Comparison of ENCODE assay signal across 12 cellular contexts in the genomic region with DNA sequence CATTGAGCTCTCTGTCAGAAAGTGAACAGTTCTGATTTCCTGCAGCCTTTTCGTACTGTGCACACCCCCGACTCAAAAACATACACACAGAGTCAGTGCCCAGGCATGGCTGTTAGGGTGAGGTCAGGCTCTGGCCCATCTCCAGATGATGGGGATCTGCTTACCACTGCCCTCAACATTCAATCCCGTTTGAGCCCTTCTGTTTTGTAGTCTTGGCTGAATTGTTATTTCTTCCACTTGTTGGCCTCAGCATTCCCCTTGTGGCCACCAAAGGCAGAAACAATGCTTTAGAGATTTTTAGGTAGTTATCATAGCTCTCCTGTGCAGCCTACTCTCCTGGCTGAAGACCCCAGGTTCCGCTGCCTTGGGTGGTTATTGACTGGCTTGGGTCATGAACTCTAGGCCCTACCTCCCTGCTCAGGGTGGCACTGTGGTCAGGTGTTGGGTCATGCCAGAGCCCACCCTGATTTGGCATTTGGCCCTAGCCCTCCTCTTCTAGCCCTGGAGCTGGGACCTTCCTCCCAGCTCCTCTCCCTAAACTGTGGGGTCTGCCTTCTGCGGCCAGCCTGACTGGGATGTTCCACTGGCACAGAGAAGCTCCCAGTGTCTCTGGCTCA. TPM values are rescaled to one million over a fixed set of nuclear protein-coding genes. Genes with fewer than 3 reads are reported as not detected.
DNase-seq lines count a peak whose midpoint lies in the region; ATAC-seq, FAIRE-seq and TF ChIP-seq lines count a peak whose summit lies in the region.
"Had no signal": no experiment of that assay in that cellular context is flagged by ENCODE, and none has a peak within 500 bp of the region (broad histone marks: within the 10 kb centered on the region; RNA-seq: fewer than 3 reads in every experiment).

No MANE protein-coding gene starts in this region.

- H3K36me3 ChIP-seq in GM12878 (ENCODE audit: control insufficient read depth in 2 of 2, insufficient read depth in 2 of 2, low read length in 1 of 2) (no peaks in the 10 kb centered on the region), left ventricle myocardium inferior (peaks cover 44% of the 10 kb centered on the region), thoracic aorta (peaks cover 39% of the 10 kb centered on the region)

- POLR2A ChIA-PET in GM12878 (lab: Charles Lee), result interaction anchor here (1.0 kb wide), 2 partner anchors 48 to 88 kb away, joined by 3 read pairs; a partner anchor contains a TSS

- no peak overlapping the region for H3K4me2 ChIP-seq in GM12878 (ENCODE audit: control insufficient read depth, insufficient read depth)

- no peaks in the 10 kb centered on the region for H3K79me2 ChIP-seq in GM12878 (ENCODE audit: control insufficient read depth, insufficient read depth, low read length)

- in situ Hi-C loops in GM12878 (cut with MboI), result loop anchor here (5.0 to 10.0 kb wide), 2 partner anchors 91 to 198 kb away; no protein-coding TSS in a partner anchor

- H3K9me3 ChIP-seq in GM12878 (replicated peaks; ENCODE audit: control insufficient read depth, insufficient read depth, low read length) (no peaks in the 10 kb centered on the region), left ventricle myocardium inferior (replicated peaks) (no peaks in the 10 kb centered on the region), thoracic aorta (no peaks in the 10 kb centered on the region)
- H3K9me3 ChIP-seq: thyroid gland had no signal

- TF ChIP-seq CTCF in HFF-Myc (IDR thresholded peaks at IDR 0.05; ENCODE audit: low read depth, low read length, missing control alignments) (peak; percentile 26), GM12878 (IDR thresholded peaks at IDR 0.05 in 2 of 3, conservative IDR thresholded peaks at IDR 0.05 in 1 of 3; ENCODE audit: control insufficient read depth in 2 of 3, extremely low read depth in 1 of 3, insufficient read depth in 1 of 3, low read depth in 3 of 3, low read length in 3 of 3) (peak in 2 of 3 experiments; percentile 6 to 10; a peak in 2 of 6 replicates), left ventricle myocardium inferior (IDR thresholded peaks at IDR 0.05; ENCODE audit: borderline replicate concordance) (no peak), thoracic aorta (IDR thresholded peaks at IDR 0.05) (peak; percentile 16)

- H3K4me3 ChIP-seq in HFF-Myc (replicated peaks; ENCODE audit: low read depth, low read length), result no peak overlapping the region
- no peak overlapping the region for H3K4me3 ChIP-seq in GM12878
- H3K4me3 ChIP-seq in left ventricle myocardium inferior, result no peak overlapping the region
- H3K4me3 ChIP-seq in thoracic aorta, result no peak overlapping the region
- H3K4me3 ChIP-seq: thyroid gland had no signal

- no peak overlapping the region for H3K9ac ChIP-seq in GM12878 (ENCODE audit: control insufficient read depth, insufficient read depth, low read length)

- no peak for TF ChIP-seq EP300 in GM12878 (IDR thresholded peaks at IDR 0.05; ENCODE audit: borderline replicate concordance in 1 of 2, control insufficient read depth in 1 of 2, low read depth in 2 of 2, low read length in 2 of 2)

- RAD21 ChIA-PET in GM12878 (lab: Charles Lee; ENCODE audit: unreplicated experiment), result interaction anchor here (1.1 to 5.9 kb wide), 6 partner anchors 24 to 195 kb away, joined by 3 to 56 read pairs (median 6); no protein-coding TSS in a partner anchor

- no peaks in the 10 kb centered on the region; a peak in 1 of 4 replicates for H3K27me3 ChIP-seq in GM12878 (replicated peaks in 1 of 2; ENCODE audit: control insufficient read depth in 2 of 2, insufficient read depth in 2 of 2, low read length in 1 of 2)
- H3K27me3 ChIP-seq in left ventricle myocardium inferior (ENCODE audit: low read depth), result no peaks in the 10 kb centered on the region
- no peaks in the 10 kb centered on the region for H3K27me3 ChIP-seq in thoracic aorta (replicated peaks; ENCODE audit: insufficient read depth)
- H3K27me3 ChIP-seq: thyroid gland had no signal

- intact Hi-C loops in GM12878 (cut with micrococcal nuclease; ENCODE audit: unreplicated experiment) (loop anchor here (10.0 kb wide), 1 partner anchor 198 kb away; no protein-coding TSS in a partner anchor), left ventricle myocardium inferior (cut with micrococcal nuclease) (no loop called here)

- no peak overlapping the region for H2AFZ ChIP-seq in GM12878 (ENCODE audit: control insufficient read depth, low read depth, low read length)

- FAIRE-seq in GM12878 (lab: Jason Lieb, UNC) (no peak), GM12892 (lab: Jason Lieb, UNC) (no peak)
- FAIRE-seq: keratinocyte had no signal

- no peak for TF ChIP-seq POLR2A in GM12878 (IDR thresholded peaks at IDR 0.05; ENCODE audit: low read depth, low read length)
- TF ChIP-seq POLR2A in GM12892 (IDR thresholded peaks at IDR 0.05; ENCODE audit: low read depth, low read length), result no peak

- DNase-seq in HFF-Myc (ENCODE audit: extremely low read depth, low read depth) (no peak), GM12878 (ENCODE audit: low read depth, low spot score) (no peak), left ventricle myocardium inferior (no peak), thoracic aorta (ENCODE audit: low spot score) (no peak), GM12892 (ENCODE audit: insufficient read length) (no peak), Kasumi-1 (lab: John Stamatoyannopoulos, UW) (no peak)
- DNase-seq: activated CD4-positive, alpha-beta T cell treated with anti-CD3 and anti-CD28 coated beads for 36 hours; stimulated activated CD4-positive, alpha-beta T cell treated with anti-CD3 and anti-CD28 coated beads, Interleukin-4, amount 100 ng/mL, for 24 hours; thyroid gland had no signal

- CTCF ChIA-PET in GM12878 (lab: Yijun Ruan, JAX), result interaction anchor here (0.7 to 12.7 kb wide), 12 partner anchors 10 to 194 kb away, joined by 3 to 236 read pairs (median 4); a partner anchor contains a TSS

- H3K27ac ChIP-seq in GM12878 (ENCODE audit: control insufficient read depth, insufficient read depth) (no peak overlapping the region), left ventricle myocardium inferior (replicated peaks) (peak overlapping the region; percentile 62), thoracic aorta (peak overlapping the region; percentile 75 to 98)
- H3K27ac ChIP-seq: thyroid gland had no signal

- no peak for TF ChIP-seq RAD21 in GM12878 (IDR thresholded peaks at IDR 0.05; ENCODE audit: insufficient read depth, low read depth, low read length)

- SMC1A ChIA-PET in GM12878 (lab: Charles Lee; ENCODE audit: uncharacterized antibody, unreplicated experiment), result interaction anchor here (1.1 to 5.8 kb wide), 9 partner anchors 8 to 91 kb away, joined by 3 to 61 read pairs (median 4); a partner anchor contains a TSS

- H4K20me1 ChIP-seq in GM12878 (ENCODE audit: control insufficient read depth, insufficient read depth), result no peaks in the 10 kb centered on the region

- ATAC-seq in GM12878 (no peak), thoracic aorta (ENCODE audit: insufficient number of reproducible peaks, low FRiP score, low read depth) (no peak), HG03432 (IDR thresholded peaks at IDR 0.05; ENCODE audit: unreplicated experiment) (no peak)
- ATAC-seq: activated CD4-positive, alpha-beta T cell treated with anti-CD3 and anti-CD28 coated beads for 36 hours had no signal

- 63% methylated on average over 5 of the region's 5 CpGs for WGBS in GM12878 (ENCODE audit: insufficient coverage, insufficient replicate concordance, low lambda C conversion rate, missing lambda C conversion rate)

- no TSS peak for BruUV-seq in GM12878 (replicated peaks; lab: Mats Ljungman, UMichigan)

- H3K4me1 ChIP-seq in GM12878 (ENCODE audit: control insufficient read depth, insufficient read depth, low read length), result peaks cover 10% of the 10 kb centered on the region
- H3K4me1 ChIP-seq in left ventricle myocardium inferior, result peaks cover 86% of the 10 kb centered on the region
- peaks cover 43 to 85% of the 10 kb centered on the region in 2 donors for H3K4me1 ChIP-seq in thoracic aorta (ENCODE audit: control insufficient read depth in 1 of 2, low read depth in 2 of 2)

RNA-seq across cellular contexts. Expression of a gene that starts 7.8 kb away (rescaled TPM):
- not detected in 2 replicates for total RNA-seq in GM12878 (2013; cell fraction: nucleolus; rRNA removed)
- 1.1 TPM in 1 of 2 replicates, not detected in the other for total RNA-seq in GM12878 (2014; rRNA removed)
- 0.04 TPM in 1 of 2 replicates, not detected in the other for total RNA-seq in GM12878 (2014; rRNA removed; fragmentation: Illumina TruSeq; extraction: Trizol)
- 0.18 TPM in 1 of 2 replicates, not detected in the other for total RNA-seq in GM12878 (2021)
- not detected for polyA plus RNA-seq in GM12878 (2011; ENCODE audit: low read depth)
- not detected in 2 replicates for polyA plus RNA-seq in GM12878 (2011; rRNA removed)
- polyA plus RNA-seq in GM12878 (2011; cell fraction: cytosol; rRNA removed), result not detected in 2 replicates
- polyA plus RNA-seq in GM12878 (2011; cell fraction: nucleus; rRNA removed), result 0.03 TPM in 1 of 2 replicates, not detected in the other
- polyA plus RNA-seq in GM12878 (2012), result 0.11 and 0.18 TPM in 2 replicates
- polyA plus RNA-seq in GM12878 (2014; fragmentation: Illumina TruSeq; extraction: Trizol), result 0.09 and 0.10 TPM in 2 replicates
- not detected for polyA plus RNA-seq in GM12878 (2014; fragmentation: Nextera tagmentation; extraction: Ambion mirVana)
- polyA plus RNA-seq in GM12878 (2014; rRNA removed), result 0.08 and 0.62 TPM in 2 replicates
- polyA plus RNA-seq in GM12878 (2016; fragmentation: Nextera tagmentation; extraction: Ambion mirVana), result under 1 TPM in 1 of 2 experiments, not detected in 1; 0.11 TPM
- not detected in 2 replicates for polyA minus RNA-seq in GM12878 (2011; rRNA and poly(A)+ RNA removed)
- polyA minus RNA-seq in GM12878 (2011; cell fraction: cytosol; rRNA and poly(A)+ RNA removed), result not detected in 2 replicates
- polyA minus RNA-seq in GM12878 (2011; cell fraction: nucleus; rRNA and poly(A)+ RNA removed), result not detected in 2 replicates
- 6.2 TPM for total RNA-seq in left ventricle myocardium inferior
- 1 to 10 TPM in 1 of 2 donors, under 1 TPM in 1; 0.81 to 2.8 TPM for total RNA-seq in thoracic aorta
- polyA plus RNA-seq in GM12892 (2012; ENCODE audit: missing spikeins), result 0.38 TPM
- total RNA-seq: NCI-H460 had no signal

RNA-seq across cellular contexts. Expression of a gene that starts 12.8 kb away (rescaled TPM):
- 27.3 and 29.8 TPM in 2 replicates for total RNA-seq in GM12878 (2013; cell fraction: nucleolus; rRNA removed)
- total RNA-seq in GM12878 (2014; rRNA removed) (3.3 and 3.4 TPM in 2 replicates), GM12878 (2014; rRNA removed; fragmentation: Illumina TruSeq; extraction: Trizol) (4.4 and 4.5 TPM in 2 replicates), GM12878 (2021) (21.0 and 21.8 TPM in 2 replicates), left ventricle myocardium inferior (715 TPM), thoracic aorta (100 to 1,000 TPM; 191 to 226 TPM)
- polyA plus RNA-seq in GM12878 (2011; ENCODE audit: low read depth), result 10.8 TPM
- polyA plus RNA-seq in GM12878 (2011; rRNA removed) (11.0 and 18.3 TPM in 2 replicates), GM12878 (2014; fragmentation: Illumina TruSeq; extraction: Trizol) (8.7 and 9.4 TPM in 2 replicates), GM12878 (2014; fragmentation: Nextera tagmentation; extraction: Ambion mirVana) (1 to 10 TPM; 1.9 to 2.3 TPM), GM12878 (2014; rRNA removed) (10.1 and 10.7 TPM in 2 replicates), GM12878 (2016; fragmentation: Nextera tagmentation; extraction: Ambion mirVana) (1 to 10 TPM in 1 of 2 experiments, under 1 TPM in 1; 0.77 to 2.0 TPM)
- polyA plus RNA-seq in GM12878 (2011; cell fraction: cytosol; rRNA removed), result 24.0 and 25.6 TPM in 2 replicates
- 20.3 and 21.1 TPM in 2 replicates for polyA plus RNA-seq in GM12878 (2011; cell fraction: nucleus; rRNA removed)
- polyA plus RNA-seq in GM12878 (2012), result 19.5 and 20.5 TPM in 2 replicates
- 18.7 and 24.1 TPM in 2 replicates for polyA minus RNA-seq in GM12878 (2011; rRNA and poly(A)+ RNA removed)
- 10.3 and 10.8 TPM in 2 replicates for polyA minus RNA-seq in GM12878 (2011; cell fraction: cytosol; rRNA and poly(A)+ RNA removed)
- polyA minus RNA-seq in GM12878 (2011; cell fraction: nucleus; rRNA and poly(A)+ RNA removed), result 7.5 and 11.7 TPM in 2 replicates
- polyA plus RNA-seq in GM12892 (2012; ENCODE audit: missing spikeins), result 18.8 TPM

RNA-seq across cellular contexts. Expression of a gene that starts 47.6 kb away (rescaled TPM):
- total RNA-seq in GM12878 (2013; cell fraction: nucleolus; rRNA removed), result 66.8 and 67.0 TPM in 2 replicates
- total RNA-seq in GM12878 (2014; rRNA removed), result 34.1 and 36.6 TPM in 2 replicates
- 34.1 and 34.6 TPM in 2 replicates for total RNA-seq in GM12878 (2014; rRNA removed; fragmentation: Illumina TruSeq; extraction: Trizol)
- total RNA-seq in GM12878 (2021), result 43.8 and 45.7 TPM in 2 replicates
- polyA plus RNA-seq in GM12878 (2011; ENCODE audit: low read depth), result 38.4 TPM
- polyA plus RNA-seq in GM12878 (2011; rRNA removed), result 58.1 and 65.6 TPM in 2 replicates
- 39.2 and 44.6 TPM in 2 replicates for polyA plus RNA-seq in GM12878 (2011; cell fraction: cytosol; rRNA removed)
- 74.1 and 79.5 TPM in 2 replicates for polyA plus RNA-seq in GM12878 (2011; cell fraction: nucleus; rRNA removed)
- 41.8 and 42.5 TPM in 2 replicates for polyA plus RNA-seq in GM12878 (2012)
- polyA plus RNA-seq in GM12878 (2014; fragmentation: Illumina TruSeq; extraction: Trizol), result 66.4 and 78.0 TPM in 2 replicates
- 10 to 100 TPM; 26.3 to 40.3 TPM for polyA plus RNA-seq in GM12878 (2014; fragmentation: Nextera tagmentation; extraction: Ambion mirVana)
- 37.5 and 38.4 TPM in 2 replicates for polyA plus RNA-seq in GM12878 (2014; rRNA removed)
- 10 to 100 TPM; 54.6 to 57.8 TPM for polyA plus RNA-seq in GM12878 (2016; fragmentation: Nextera tagmentation; extraction: Ambion mirVana)
- polyA minus RNA-seq in GM12878 (2011; rRNA and poly(A)+ RNA removed), result 28.1 and 49.2 TPM in 2 replicates
- polyA minus RNA-seq in GM12878 (2011; cell fraction: cytosol; rRNA and poly(A)+ RNA removed), result 16.0 and 20.4 TPM in 2 replicates
- polyA minus RNA-seq in GM12878 (2011; cell fraction: nucleus; rRNA and poly(A)+ RNA removed), result 34.7 and 45.0 TPM in 2 replicates
- 25.2 TPM for total RNA-seq in left ventricle myocardium inferior
- 10 to 100 TPM; 37.8 to 46.5 TPM for total RNA-seq in thoracic aorta
- 36.5 TPM for polyA plus RNA-seq in GM12892 (2012; ENCODE audit: missing spikeins)

Comparison
In these comparisons a context has a peak if more than half of its experiments do, and no peak if none do; other contexts are left out.
1. RNA of a gene that starts 12.8 kb away (total RNA-seq): 715 TPM in left ventricle myocardium inferior (single experiment) and 191 to 226 TPM in thoracic aorta; 3.3 to 29.8 TPM in GM12878; every median in the first group is over 4 times any median in the second.